Comparison of ENCODE assay signal across 23 cellular contexts in the genomic region with DNA sequence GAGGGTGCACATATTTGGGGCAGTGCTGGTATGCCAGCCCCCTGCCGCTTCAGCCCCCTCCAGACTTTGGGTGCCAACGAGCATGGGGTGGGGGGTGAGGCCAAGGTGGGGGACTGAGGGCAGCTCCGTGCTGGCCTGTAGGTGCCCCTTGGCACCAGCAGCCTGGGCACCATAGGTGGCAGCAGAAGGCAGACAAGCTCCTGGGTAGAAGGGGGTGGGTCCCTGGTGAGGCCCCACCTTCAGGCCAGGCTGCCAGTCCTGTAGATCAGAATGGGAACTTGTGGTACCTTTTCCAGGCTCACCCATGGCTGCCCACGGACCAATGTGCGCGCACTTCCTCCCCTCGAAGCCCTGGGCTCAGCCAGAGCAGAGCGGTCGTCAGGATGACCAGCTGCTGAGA. TPM values are rescaled to one million over a fixed set of nuclear protein-coding genes. Genes with fewer than 3 reads are reported as not detected.
"Had no signal": no experiment of that assay in that cellular context is flagged by ENCODE, and none has a peak within 500 bp of the region (broad histone marks: within the 10 kb centered on the region; RNA-seq: fewer than 3 reads in every experiment).

No MANE protein-coding gene starts in this region.

- H3K4me3 ChIP-seq: dorsolateral prefrontal cortex, gastrocnemius medialis, heart right ventricle, left ventricle myocardium inferior, psoas muscle, right lobe of liver, spleen, tibial nerve had no signal

- H3K27me3 ChIP-seq: gastrocnemius medialis, heart right ventricle, right lobe of liver, spleen, testis, tibial nerve had no signal

- DNase-seq: cortex of kidney; effector CD8-positive, alpha-beta T cell; gastrocnemius medialis; heart right ventricle; hypothalamus; left ventricle myocardium inferior; mesendoderm; naive B cell; psoas muscle; spleen; stimulated activated CD4-positive, alpha-beta T cell treated with anti-CD3 and anti-CD28 coated beads, Interleukin-2, amount 100 ng/mL, for 24 hours; stimulated activated CD4-positive, alpha-beta T cell treated with anti-CD3 and anti-CD28 coated beads, Interleukin-4, amount 100 ng/mL, for 4 hours; stimulated activated naive B cell treated with anti-CD40 and anti-IgM and Interleukin-4, amounts not matched to agents 10 μg/mL and 1 μg/mL and 100 μg/mL, for 72 hours; stimulated activated naive CD8-positive, alpha-beta T cell treated with anti-CD3 and anti-CD28 coated beads, Interleukin-15, amount 100 ng/mL, for 72 hours; testis had no signal

- H3K9ac ChIP-seq: parathyroid adenoma had no signal

- H3K36me3 ChIP-seq: gastrocnemius medialis, heart right ventricle, left ventricle myocardium inferior, right lobe of liver, spleen, tibial nerve had no signal

- ATAC-seq: gastrocnemius medialis; stimulated activated naive B cell treated with anti-CD40 and anti-IgM and Interleukin-4, amounts not matched to agents 10 μg/mL and 1 μg/mL and 100 μg/mL, for 72 hours; stimulated activated naive CD8-positive, alpha-beta T cell treated with anti-CD3 and anti-CD28 coated beads, Interleukin-15, amount 100 ng/mL, for 72 hours had no signal

- H3K27ac ChIP-seq: dorsolateral prefrontal cortex, gastrocnemius medialis, heart right ventricle, left ventricle myocardium inferior, parathyroid adenoma, psoas muscle, right lobe of liver, spleen, testis, tibial nerve had no signal

- H3K4me1 ChIP-seq: parathyroid adenoma, tibial nerve had no signal

- H2AFZ ChIP-seq: parathyroid adenoma had no signal

- H3K9me3 ChIP-seq: gastrocnemius medialis, heart right ventricle, left ventricle myocardium inferior, right lobe of liver, testis, tibial nerve had no signal

RNA-seq across cellular contexts. Expression of a gene that starts 16.1 kb away (rescaled TPM):
- total RNA-seq: fibroblast of lung, gastrocnemius medialis, left ventricle myocardium inferior, lung microvascular endothelial cell, right lobe of liver, spleen, subcutaneous adipose tissue, tibial nerve had no signal
- polyA plus RNA-seq: fibroblast of lung, spleen had no signal

RNA-seq across cellular contexts. Expression of a gene that starts 57.4 kb away (rescaled TPM):
- total RNA-seq: fibroblast of lung, heart right ventricle, left cardiac atrium, left ventricle myocardium inferior, lung microvascular endothelial cell, psoas muscle, right lobe of liver, spleen, tibial nerve had no signal
- polyA plus RNA-seq: fibroblast of lung, heart right ventricle, psoas muscle, spleen had no signal
